14 cellular contexts compared by ENCODE assay signal in the genomic region with DNA sequence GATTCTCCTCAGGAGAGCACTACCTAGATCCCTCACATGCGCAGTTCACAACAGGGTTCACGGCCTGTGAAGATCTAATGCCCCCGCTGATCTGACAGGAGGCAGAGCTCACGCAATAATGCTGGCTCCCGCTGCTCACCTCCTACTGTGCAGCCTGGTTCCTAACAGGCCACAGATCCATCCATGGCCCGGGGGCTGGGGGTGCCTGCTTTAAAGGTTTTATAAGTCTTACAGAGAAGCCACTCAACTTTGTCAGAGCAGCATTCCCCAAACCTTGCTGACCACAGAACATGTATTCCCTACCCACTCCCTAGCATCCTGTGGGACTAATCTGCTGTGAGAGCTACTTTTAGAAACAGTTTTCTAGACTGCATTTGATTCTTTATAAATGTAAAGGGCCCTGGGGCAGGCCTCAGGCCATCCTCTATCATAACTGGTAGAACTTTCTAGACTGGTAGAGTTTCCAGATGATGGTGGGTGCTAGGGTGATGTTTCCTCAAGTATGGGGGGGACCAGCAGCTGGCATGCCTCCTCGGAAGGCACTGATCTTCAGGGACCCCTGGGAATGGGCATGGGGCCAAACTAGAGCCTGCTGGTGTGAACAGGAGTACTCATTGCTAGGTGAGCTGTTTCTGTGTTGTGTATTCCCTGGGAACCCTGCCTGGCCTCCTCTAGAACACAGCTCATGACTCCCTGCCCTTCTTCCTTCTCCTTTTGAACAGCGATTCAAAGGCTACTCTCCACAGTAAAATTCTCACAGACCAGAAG.
"Had no signal": no experiment of that assay in that cellular context is flagged by ENCODE, and none has a peak within 500 bp of the region (broad histone marks: within the 10 kb centered on the region; RNA-seq: fewer than 3 reads in every experiment).

No MANE protein-coding gene starts in this region.

- H3K4me1 ChIP-seq: thyroid gland, vagina had no signal

- H3K36me3 ChIP-seq: thyroid gland, vagina had no signal

- H3K27ac ChIP-seq: thyroid gland, vagina had no signal

- H3K4me3 ChIP-seq: thyroid gland, vagina had no signal

- H3K27me3 ChIP-seq: thyroid gland, vagina had no signal

- H3K9me3 ChIP-seq: thyroid gland, vagina had no signal

- DNase-seq: activated CD4-positive, alpha-beta T cell treated with anti-CD3 and anti-CD28 coated beads for 1 hour; activated CD4-positive, alpha-beta T cell treated with anti-CD3 and anti-CD28 coated beads, Interleukin-2, amount 50 U/mL, for 4 hours; activated naive CD4-positive, alpha-beta T cell treated with anti-CD3 and anti-CD28 coated beads for 36 hours; activated T-cell treated with anti-CD3 and anti-CD28 coated beads, Interleukin-2, amount 50 U/mL, for 1 hour; cortex of kidney; effector CD4-positive, alpha-beta T cell; foreskin fibroblast; kidney glomerular epithelial cell; left ventricle myocardium superior; stimulated activated CD4-positive, alpha-beta T cell treated with anti-CD3 and anti-CD28 coated beads, Interleukin-15, amount 100 ng/mL, for 24 hours; stimulated activated CD4-positive, alpha-beta T cell treated with anti-CD3 and anti-CD28 coated beads, Interleukin-4, amount 100 ng/mL, for 1 hour; stimulated activated naive B cell treated with anti-CD40 and anti-IgM and Interleukin-4, amounts not matched to agents 10 μg/mL and 1 μg/mL and 100 μg/mL, for 72 hours; thyroid gland had no signal
